In the genomic region with DNA sequence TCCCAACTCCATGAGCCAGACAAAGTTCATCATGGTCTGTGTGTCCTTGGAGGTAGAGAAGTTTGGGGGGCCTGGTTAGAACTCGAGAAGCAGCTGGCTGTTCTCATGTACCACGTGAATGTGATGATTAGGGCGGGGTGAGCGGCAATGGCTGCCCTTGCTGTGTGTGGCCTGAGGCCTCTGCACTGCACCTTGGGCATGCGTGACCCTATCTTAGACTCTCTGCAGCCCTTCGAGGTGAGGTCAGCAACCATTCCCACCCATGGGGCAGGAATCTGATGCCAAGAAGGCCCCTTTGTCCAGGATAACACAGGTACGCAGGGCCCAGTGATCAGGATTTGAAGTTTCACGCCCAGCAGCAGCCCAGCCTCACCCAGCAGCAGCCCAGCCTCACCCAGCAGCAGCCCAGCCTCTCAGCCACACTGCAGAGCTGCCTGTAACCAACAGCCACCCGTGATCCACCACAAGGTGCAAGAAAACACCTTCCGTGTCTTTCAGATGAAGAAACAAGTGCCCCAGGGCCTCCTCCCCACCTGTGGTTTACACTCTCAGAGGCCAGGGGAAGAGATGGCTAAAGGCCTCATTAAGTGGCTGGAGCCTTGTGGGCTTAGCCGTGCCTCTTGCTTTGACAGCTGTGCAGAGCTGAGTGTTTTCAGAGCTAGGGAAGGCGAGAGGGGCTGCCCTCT, we compare ENCODE assay signal across 24 cellular contexts.
"Had no signal": no experiment of that assay in that cellular context is flagged by ENCODE, and none has a peak within 500 bp of the region (broad histone marks: within the 10 kb centered on the region; RNA-seq: fewer than 3 reads in every experiment).

No MANE protein-coding gene starts in this region.

- H3K36me3 ChIP-seq: ascending aorta, Peyer's patch had no signal

- H3K4me1 ChIP-seq: ascending aorta, Peyer's patch had no signal

- ATAC-seq: activated CD8-positive, alpha-beta memory T cell treated with anti-CD3 and anti-CD28 coated beads, Interleukin-2, amount 10 ng/mL, durations not matched to agents 7 days and 5 days; activated naive CD4-positive, alpha-beta T cell treated with anti-CD3 and anti-CD28 coated beads, Interleukin-2, amount 50 U/mL, for 72 hours; activated naive CD8-positive, alpha-beta T cell treated with anti-CD3 and anti-CD28 coated beads, Interleukin-2, amount 50 U/mL, for 24 hours; activated T-cell treated with anti-CD3 and anti-CD28 coated beads, Interleukin-2, amount 50 U/mL, for 4 hours; body of pancreas; T-helper 17 cell had no signal

- H3K9me3 ChIP-seq: ascending aorta, Peyer's patch had no signal

- H3K27ac ChIP-seq: ascending aorta, body of pancreas, RWPE1 had no signal

- H3K27me3 ChIP-seq: ascending aorta, body of pancreas, Peyer's patch had no signal

- DNase-seq: activated B cell treated with CpG ODN at 0.5 μM for 24 hours; activated CD4-positive, alpha-beta T cell treated with anti-CD3 and anti-CD28 coated beads for 1 hour; activated CD4-positive, alpha-beta T cell treated with anti-CD3 and anti-CD28 coated beads, Interleukin-2, amount 10 ng/mL, durations not matched to agents 24 days and 14 days; activated CD4-positive, alpha-beta T cell treated with anti-CD3 and anti-CD28 coated beads, Interleukin-2, amount 50 U/mL, for 48 hours; activated CD8-positive, alpha-beta memory T cell treated with anti-CD3 and anti-CD28 coated beads, Interleukin-2, amount 10 ng/mL, durations not matched to agents 7 days and 5 days; activated effector memory CD4-positive, alpha-beta T cell treated with anti-CD3 and anti-CD28 coated beads, Interleukin-2, amount 50 U/mL, for 16 hours; activated naive CD4-positive, alpha-beta T cell treated with Interleukin-2 at 50 U/mL for 16 hours; activated naive CD8-positive, alpha-beta T cell treated with anti-CD3 and anti-CD28 coated beads, Interleukin-2, amount 50 U/mL, for 24 hours; activated T-cell treated with anti-CD3 and anti-CD28 coated beads, Interleukin-2, amount 50 U/mL, for 4 hours; amniotic stem cell; body of pancreas; Kasumi-1; KBM-7; NCI-H146; NCI-H187 treated with DMSO at 0.1 percent for 48 hours; NCI-H2081 treated with DMSO at 0.1 percent for 48 hours; NCI-H446; Peyer's patch; SHP77 treated with DMSO at 0.1 percent for 48 hours; T-helper 17 cell; T-helper 9 cell had no signal

- H3K4me3 ChIP-seq: ascending aorta, body of pancreas, Peyer's patch had no signal
